11 cellular contexts compared by ENCODE assay signal in the genomic region with DNA sequence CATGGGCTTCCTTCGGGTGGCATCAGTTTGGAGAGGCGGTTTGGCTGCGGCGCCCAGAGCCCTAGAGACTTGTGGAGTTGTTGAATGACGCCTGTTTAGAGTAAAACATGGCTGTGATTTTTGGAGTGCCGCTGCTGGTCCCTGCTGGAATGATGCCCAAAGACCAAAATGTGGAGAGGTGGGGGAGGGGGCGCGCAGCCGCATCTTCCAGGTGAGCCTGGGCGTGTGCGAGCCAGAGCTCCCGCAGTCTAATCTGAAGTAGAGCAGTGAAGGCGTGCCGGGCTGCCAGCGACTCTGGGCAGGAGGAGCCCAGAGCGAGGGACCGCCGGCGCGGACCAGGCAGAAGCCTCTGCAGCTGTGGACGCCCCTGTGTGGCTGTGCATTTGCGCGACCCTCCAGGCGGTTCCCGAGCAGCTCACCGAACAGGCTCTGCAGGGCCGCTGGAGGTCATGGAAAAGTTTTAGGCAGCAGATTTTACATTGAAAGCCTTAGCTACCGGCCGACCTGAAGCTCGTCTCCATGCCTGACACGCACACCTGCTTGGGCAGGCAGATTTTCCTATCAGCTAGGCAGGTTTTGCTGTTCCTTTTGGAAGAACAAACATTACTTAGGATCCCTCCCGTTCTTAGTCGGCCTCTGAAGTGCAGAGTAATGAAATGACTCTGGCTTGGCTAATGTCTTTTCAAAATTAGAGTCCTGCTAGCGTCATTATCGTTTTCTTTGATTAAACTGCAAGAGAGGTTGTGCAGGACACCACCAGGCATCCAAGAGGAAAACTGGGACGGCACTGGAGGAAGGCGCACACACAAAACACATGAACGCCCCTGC.
A peak's percentile ranks its signal among the peaks of the same experiment; 100 is the strongest.
DNase-seq lines count a peak whose midpoint lies in the region; ATAC-seq and TF ChIP-seq lines count a peak whose summit lies in the region.
"Had no signal": no experiment of that assay in that cellular context is flagged by ENCODE, and none has a peak within 500 bp of the region (broad histone marks: within the 10 kb centered on the region; RNA-seq: fewer than 3 reads in every experiment).

No MANE protein-coding gene starts in this region.

- intact Hi-C loops in head of caudate nucleus (cut with DNase I): no loop called here

- H3K27me3 ChIP-seq in Karpas-422 (ENCODE audit: low read length): no peaks in the 10 kb centered on the region

- DNase-seq in COR-L47 (lab: John Stamatoyannopoulos, UW): peak; percentile 13
- peak; percentile 76 for DNase-seq in NCI-H526 treated with DMSO at 0.1 percent for 48 hours (lab: John Stamatoyannopoulos, UW)
- peak in 28 of 42 donors; percentile 14 to 63 (median 34) for DNase-seq in head of caudate nucleus
- no peak for DNase-seq in omental fat pad (ENCODE audit: low spot score)
- no peak for DNase-seq in stimulated activated naive CD8-positive, alpha-beta T cell treated with anti-CD3 and anti-CD28 coated beads, Interleukin-15, Interleukin-2, amounts not matched to agents 100 U/mL and 50 U/mL, for 24 hours
- DNase-seq in LoVo (ENCODE audit: low spot score): no peak
- no peak for DNase-seq in HuH-7.5 (ENCODE audit: low spot score)
- no peak for DNase-seq in Karpas-422
- DNase-seq: activated CD8-positive, alpha-beta memory T cell treated with anti-CD3 and anti-CD28 coated beads for 24 hours; transverse colon had no signal

- TF ChIP-seq CTCF in omental fat pad (IDR thresholded peaks at IDR 0.05): no peak

- no peak overlapping the region for H3K9ac ChIP-seq in Karpas-422 (ENCODE audit: low read length)

- no peaks in the 10 kb centered on the region for H3K9me2 ChIP-seq in Karpas-422 (replicated peaks; ENCODE audit: insufficient read depth, low read length)

- no peaks in the 10 kb centered on the region for H3K36me3 ChIP-seq in Karpas-422 (ENCODE audit: insufficient read depth, low read length)
- H3K36me3 ChIP-seq: transverse colon had no signal

- H2AFZ ChIP-seq in Karpas-422 (ENCODE audit: low read length): no peak overlapping the region

- no peaks in the 10 kb centered on the region for H3K4me1 ChIP-seq in Karpas-422 (ENCODE audit: low read length)

- no peaks in the 10 kb centered on the region for H3K9me3 ChIP-seq in Karpas-422 (ENCODE audit: low read length)
- H3K9me3 ChIP-seq: transverse colon had no signal

- H3K79me2 ChIP-seq in Karpas-422 (ENCODE audit: low read length): no peaks in the 10 kb centered on the region

- no peak overlapping the region for H3K27ac ChIP-seq in Karpas-422 (ENCODE audit: low read length)
- H3K27ac ChIP-seq: HL-60, transverse colon had no signal

- no peaks in the 10 kb centered on the region for H4K20me1 ChIP-seq in Karpas-422 (ENCODE audit: insufficient read depth, low read depth, low read length)

- H3K4me3 ChIP-seq in Karpas-422 (ENCODE audit: low read length): no peak overlapping the region

- ATAC-seq in omental fat pad (ENCODE audit: low FRiP score): peak; percentile 13
- ATAC-seq in stimulated activated naive CD8-positive, alpha-beta T cell treated with anti-CD3 and anti-CD28 coated beads, Interleukin-15, Interleukin-2, amounts not matched to agents 100 U/mL and 50 U/mL, for 24 hours: no peak

- no peak overlapping the region for H3K4me2 ChIP-seq in Karpas-422 (ENCODE audit: low read depth, low read length, poor library complexity, severe bottlenecking)

Comparison
In these comparisons a context has a peak if more than half of its experiments do, and no peak if none do; other contexts are left out.
1. DNase-seq: peak in COR-L47 (single experiment), NCI-H526 treated with DMSO at 0.1 percent for 48 hours (single experiment) and head of caudate nucleus (28 of 42); none in omental fat pad (single experiment), stimulated activated naive CD8-positive, alpha-beta T cell treated with anti-CD3 and anti-CD28 coated beads, Interleukin-15, Interleukin-2, amounts not matched to agents 100 U/mL and 50 U/mL, for 24 hours (single experiment), LoVo (single experiment), HuH-7.5 (single experiment) and Karpas-422 (single experiment).